ENCODE assay signal across 40 cellular contexts in the genomic region with DNA sequence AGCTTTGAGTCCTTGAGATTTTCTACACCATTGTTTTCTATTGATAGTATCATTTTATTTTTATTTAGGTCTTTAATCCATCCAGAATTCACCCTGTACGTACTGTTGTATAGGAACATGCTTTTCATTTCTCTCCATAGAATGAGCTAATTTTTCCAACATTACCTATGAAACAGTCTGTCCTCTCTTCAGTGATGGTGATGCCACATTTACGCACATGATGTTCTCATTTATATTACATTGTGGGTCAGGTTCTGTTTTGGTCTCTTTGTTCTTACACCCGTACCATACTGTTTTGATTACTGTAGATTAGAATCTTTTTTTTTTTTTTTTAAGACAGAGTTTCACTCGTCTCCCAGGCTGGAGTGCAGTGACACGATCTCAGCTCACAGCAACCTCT. TPM values are rescaled to one million over a fixed set of nuclear protein-coding genes. Genes with fewer than 3 reads are reported as not detected.
"Had no signal": no experiment of that assay in that cellular context is flagged by ENCODE, and none has a peak within 500 bp of the region (broad histone marks: within the 10 kb centered on the region; RNA-seq: fewer than 3 reads in every experiment).

No MANE protein-coding gene starts in this region.

- H3K27me3 ChIP-seq: adrenal gland, body of pancreas, brain microvascular endothelial cell had no signal

- H3K36me3 Mint-ChIP-seq: activated naive CD4-positive, alpha-beta T cell treated with anti-CD3 and anti-CD28 coated beads, Interleukin-2, amount 10 ng/mL, durations not matched to agents 7 days and 5 days; activated naive CD4-positive, alpha-beta T cell treated with anti-CD3 and anti-CD28 coated beads, Interleukin-2, amount 50 U/mL, for 24 hours; activated naive CD4-positive, alpha-beta T cell treated with anti-CD3 and anti-CD28 coated beads, Interleukin-2, amount 50 U/mL, for 72 hours; activated naive CD8-positive, alpha-beta T cell; activated naive CD8-positive, alpha-beta T cell treated with anti-CD3 and anti-CD28 coated beads for 36 hours; activated naive CD8-positive, alpha-beta T cell treated with anti-CD3 and anti-CD28 coated beads, Interleukin-2, amount 10 ng/mL, durations not matched to agents 7 days and 5 days; brain had no signal

- H3K4me1 ChIP-seq: ascending aorta, body of pancreas, breast epithelium had no signal

- H3K4me3 ChIP-seq: adrenal gland, ascending aorta, body of pancreas, breast epithelium, cardiac muscle cell had no signal

- H3K4me3 Mint-ChIP-seq: activated naive CD4-positive, alpha-beta T cell treated with anti-CD3 and anti-CD28 coated beads for 36 hours; activated naive CD4-positive, alpha-beta T cell treated with anti-CD3 and anti-CD28 coated beads, Interleukin-2, amount 10 ng/mL, durations not matched to agents 7 days and 5 days; activated naive CD4-positive, alpha-beta T cell treated with anti-CD3 and anti-CD28 coated beads, Interleukin-2, amount 50 U/mL, for 24 hours; activated naive CD8-positive, alpha-beta T cell; activated naive CD8-positive, alpha-beta T cell treated with anti-CD3 and anti-CD28 coated beads for 36 hours; activated naive CD8-positive, alpha-beta T cell treated with anti-CD3 and anti-CD28 coated beads, Interleukin-2, amount 10 ng/mL, durations not matched to agents 7 days and 5 days; activated naive CD8-positive, alpha-beta T cell treated with anti-CD3 and anti-CD28 coated beads, Interleukin-2, amount 50 U/mL, for 24 hours; activated T-cell treated with anti-CD3 and anti-CD28 coated beads, Interleukin-2, amount 50 U/mL, for 4 hours; activated T-cell treated with anti-CD3 and anti-CD28 coated beads, Interleukin-2, amount 50 U/mL, for 72 hours; activated T-helper 1 cell treated with anti-CD3 and anti-CD28 coated beads, Interleukin-12 subunit alpha, Interleukin-12 subunit beta, Interleukin-2, Interleukin-4 antibody, amounts not matched to agents 30 ng/mL and 10 ng/mL and 1 ng/mL, durations not matched to agents 14 hours and 24 hours and 36 hours; activated T-helper 17 cell treated with anti-CD3 and anti-CD28 coated beads, Interleukin-2, amount 50 U/mL, for 72 hours; brain; central memory CD8-positive, alpha-beta T cell had no signal

- ATAC-seq: activated naive CD4-positive, alpha-beta T cell treated with anti-CD3 and anti-CD28 coated beads, Interleukin-2, amount 50 U/mL, for 72 hours; activated naive CD8-positive, alpha-beta T cell treated with anti-CD3 and anti-CD28 coated beads, Interleukin-2, amount 50 U/mL, for 24 hours; activated T-cell treated with anti-CD3 and anti-CD28 coated beads, Interleukin-2, amount 50 U/mL, for 4 hours; activated T-cell treated with anti-CD3 and anti-CD28 coated beads, Interleukin-2, amount 50 U/mL, for 72 hours; activated T-helper 17 cell treated with anti-CD3 and anti-CD28 coated beads, Interleukin-2, amount 50 U/mL, for 72 hours; body of pancreas had no signal

- H3K36me3 ChIP-seq: adrenal gland, ascending aorta, brain microvascular endothelial cell, breast epithelium, cardiac muscle cell had no signal

- H3K27ac Mint-ChIP-seq: activated naive CD4-positive, alpha-beta T cell treated with anti-CD3 and anti-CD28 coated beads for 36 hours; activated naive CD4-positive, alpha-beta T cell treated with anti-CD3 and anti-CD28 coated beads, Interleukin-2, amount 10 ng/mL, durations not matched to agents 7 days and 5 days; activated naive CD4-positive, alpha-beta T cell treated with anti-CD3 and anti-CD28 coated beads, Interleukin-2, amount 50 U/mL, for 24 hours; activated naive CD4-positive, alpha-beta T cell treated with anti-CD3 and anti-CD28 coated beads, Interleukin-2, amount 50 U/mL, for 72 hours; activated naive CD8-positive, alpha-beta T cell; activated naive CD8-positive, alpha-beta T cell treated with anti-CD3 and anti-CD28 coated beads for 36 hours; activated naive CD8-positive, alpha-beta T cell treated with anti-CD3 and anti-CD28 coated beads, Interleukin-2, amount 10 ng/mL, durations not matched to agents 7 days and 5 days; activated naive CD8-positive, alpha-beta T cell treated with anti-CD3 and anti-CD28 coated beads, Interleukin-2, amount 50 U/mL, for 24 hours; activated T-cell treated with anti-CD3 and anti-CD28 coated beads, Interleukin-2, amount 50 U/mL, for 72 hours; activated T-helper 1 cell treated with anti-CD3 and anti-CD28 coated beads, Interleukin-12 subunit alpha, Interleukin-12 subunit beta, Interleukin-2, Interleukin-4 antibody, amounts not matched to agents 30 ng/mL and 10 ng/mL and 1 ng/mL, durations not matched to agents 14 hours and 24 hours and 36 hours; activated T-helper 17 cell treated with anti-CD3 and anti-CD28 coated beads, Interleukin-2, amount 50 U/mL, for 72 hours; activated T-helper 2 cell treated with anti-CD3 and anti-CD28 coated beads, Interferon-gamma antibody, Interleukin-2, Interleukin-4, amounts not matched to agents 10 μg/mL and 5 μg/mL and 100 μg/mL, durations not matched to agents 14 hours and 24 hours and 36 hours; brain had no signal

- H3K9me3 Mint-ChIP-seq: activated naive CD4-positive, alpha-beta T cell treated with anti-CD3 and anti-CD28 coated beads for 36 hours; activated naive CD4-positive, alpha-beta T cell treated with anti-CD3 and anti-CD28 coated beads, Interleukin-2, amount 10 ng/mL, durations not matched to agents 7 days and 5 days; activated naive CD4-positive, alpha-beta T cell treated with anti-CD3 and anti-CD28 coated beads, Interleukin-2, amount 50 U/mL, for 24 hours; activated naive CD4-positive, alpha-beta T cell treated with anti-CD3 and anti-CD28 coated beads, Interleukin-2, amount 50 U/mL, for 72 hours; activated naive CD8-positive, alpha-beta T cell treated with anti-CD3 and anti-CD28 coated beads for 36 hours; activated naive CD8-positive, alpha-beta T cell treated with anti-CD3 and anti-CD28 coated beads, Interleukin-2, amount 10 ng/mL, durations not matched to agents 7 days and 5 days; activated naive CD8-positive, alpha-beta T cell treated with anti-CD3 and anti-CD28 coated beads, Interleukin-2, amount 50 U/mL, for 24 hours; activated T-cell treated with anti-CD3 and anti-CD28 coated beads, Interleukin-2, amount 50 U/mL, for 4 hours; activated T-cell treated with anti-CD3 and anti-CD28 coated beads, Interleukin-2, amount 50 U/mL, for 72 hours; activated T-helper 1 cell treated with anti-CD3 and anti-CD28 coated beads, Interleukin-12 subunit alpha, Interleukin-12 subunit beta, Interleukin-2, Interleukin-4 antibody, amounts not matched to agents 30 ng/mL and 10 ng/mL and 1 ng/mL, durations not matched to agents 14 hours and 24 hours and 36 hours; activated T-helper 17 cell treated with anti-CD3 and anti-CD28 coated beads, Interleukin-2, amount 50 U/mL, for 72 hours; activated T-helper 2 cell treated with anti-CD3 and anti-CD28 coated beads, Interferon-gamma antibody, Interleukin-2, Interleukin-4, amounts not matched to agents 10 μg/mL and 5 μg/mL and 100 μg/mL, durations not matched to agents 14 hours and 24 hours and 36 hours; brain; central memory CD8-positive, alpha-beta T cell had no signal

- H3K27ac ChIP-seq: ascending aorta, body of pancreas, brain microvascular endothelial cell, breast epithelium, cardiac muscle cell had no signal

- FAIRE-seq: astrocyte, bronchial epithelial cell, colon had no signal

- H3K9me3 ChIP-seq: adrenal gland, ascending aorta, body of pancreas, breast epithelium had no signal

- DNase-seq: activated effector memory CD4-positive, alpha-beta T cell treated with anti-CD3 and anti-CD28 coated beads, Interleukin-2, amount 50 U/mL, for 16 hours; activated effector memory CD4-positive, alpha-beta T cell treated with Interleukin-2 at 50 U/mL for 16 hours; activated gamma-delta T cell; activated gamma-delta T cell treated with Interleukin-2 at 50 U/mL for 16 hours; activated naive CD4-positive, alpha-beta T cell; activated naive CD4-positive, alpha-beta T cell treated with anti-CD3 and anti-CD28 coated beads for 36 hours; activated naive CD4-positive, alpha-beta T cell treated with anti-CD3 and anti-CD28 coated beads, Interleukin-2, amount 10 ng/mL, durations not matched to agents 7 days and 5 days; activated naive CD4-positive, alpha-beta T cell treated with anti-CD3 and anti-CD28 coated beads, Interleukin-2, amount 50 U/mL, for 16 hours; activated naive CD4-positive, alpha-beta T cell treated with Interleukin-2 at 50 U/mL for 16 hours; activated naive CD8-positive, alpha-beta T cell treated with anti-CD3 and anti-CD28 coated beads for 36 hours; activated naive CD8-positive, alpha-beta T cell treated with anti-CD3 and anti-CD28 coated beads, Interleukin-2, amount 10 ng/mL, durations not matched to agents 7 days and 5 days; activated naive CD8-positive, alpha-beta T cell treated with anti-CD3 and anti-CD28 coated beads, Interleukin-2, amount 50 U/mL, for 24 hours; activated T-cell treated with anti-CD3 and anti-CD28 coated beads, Interleukin-2, amount 50 U/mL, for 4 hours; activated T-cell treated with anti-CD3 and anti-CD28 coated beads, Interleukin-2, amount 50 U/mL, for 48 hours; activated T-cell treated with anti-CD3 and anti-CD28 coated beads, Interleukin-2, amount 50 U/mL, for 72 hours; adrenal gland; amniotic stem cell; amygdala; anterior cingulate cortex; aorta; body of pancreas; brain microvascular endothelial cell; caudate nucleus; central memory CD4-positive, alpha-beta T cell; cerebellar nuclear complex had no signal

- H3K4me1 Mint-ChIP-seq: activated naive CD4-positive, alpha-beta T cell treated with anti-CD3 and anti-CD28 coated beads, Interleukin-2, amount 10 ng/mL, durations not matched to agents 7 days and 5 days; activated naive CD4-positive, alpha-beta T cell treated with anti-CD3 and anti-CD28 coated beads, Interleukin-2, amount 50 U/mL, for 24 hours; activated naive CD8-positive, alpha-beta T cell treated with anti-CD3 and anti-CD28 coated beads for 36 hours; activated naive CD8-positive, alpha-beta T cell treated with anti-CD3 and anti-CD28 coated beads, Interleukin-2, amount 10 ng/mL, durations not matched to agents 7 days and 5 days; activated naive CD8-positive, alpha-beta T cell treated with anti-CD3 and anti-CD28 coated beads, Interleukin-2, amount 50 U/mL, for 24 hours; activated T-helper 17 cell treated with anti-CD3 and anti-CD28 coated beads, Interleukin-2, amount 50 U/mL, for 72 hours; brain; central memory CD8-positive, alpha-beta T cell had no signal

RNA-seq across cellular contexts. Expression of a gene that starts 17.7 kb away (rescaled TPM):
- total RNA-seq: activated naive CD4-positive, alpha-beta T cell treated with anti-CD3 and anti-CD28 coated beads for 36 hours; activated naive CD4-positive, alpha-beta T cell treated with anti-CD3 and anti-CD28 coated beads, Interleukin-2, amount 50 U/mL, for 72 hours; activated naive CD8-positive, alpha-beta T cell treated with anti-CD3 and anti-CD28 coated beads for 36 hours; activated T-helper 1 cell treated with anti-CD3 and anti-CD28 coated beads, Interleukin-12 subunit alpha, Interleukin-12 subunit beta, Interleukin-2, Interleukin-4 antibody, amounts not matched to agents 30 ng/mL and 10 ng/mL and 1 ng/mL, durations not matched to agents 14 hours and 24 hours and 36 hours; activated T-helper 17 cell treated with anti-CD3 and anti-CD28 coated beads, Interleukin-2, amount 50 U/mL, for 72 hours; aorta; bronchial epithelial cell; cardiac muscle cell; cardiac septum had no signal
- polyA plus RNA-seq: cardiac muscle cell had no signal
